ENCODE assay signal across 8 cellular contexts in genomic region chr11:12090061-12090572, GRCh38. TPM values are rescaled to one million over a fixed set of nuclear protein-coding genes. Genes with fewer than 3 reads are reported as not detected.
DNase-seq lines count a peak whose midpoint lies in the region; ATAC-seq, FAIRE-seq and TF ChIP-seq lines count a peak whose summit lies in the region.

No MANE protein-coding gene starts in this region.

- peak overlapping the region; percentile 78 for H3K27ac Mint-ChIP-seq in activated CD4-positive, alpha-beta T cell treated with anti-CD3 and anti-CD28 coated beads for 36 hours

- 39% methylated on average over 4 of the region's 4 CpGs for WGBS in esophagus muscularis mucosa
- WGBS in stomach, 5 donors, result 36 to 67% (median 52%) methylated on average over 3 to 4 of the region's 4 CpGs

- no peaks in the 10 kb centered on the region for H3K9me3 ChIP-seq in Peyer's patch
- no peaks in the 10 kb centered on the region for H3K9me3 ChIP-seq in esophagus muscularis mucosa
- no peaks in the 10 kb centered on the region for H3K9me3 ChIP-seq in stomach

- H3K4me3 Mint-ChIP-seq in activated CD4-positive, alpha-beta T cell treated with anti-CD3 and anti-CD28 coated beads for 36 hours, result no peak overlapping the region

- no peaks in the 10 kb centered on the region for H3K27me3 Mint-ChIP-seq in activated CD4-positive, alpha-beta T cell treated with anti-CD3 and anti-CD28 coated beads for 36 hours

- no peak for ATAC-seq in activated CD4-positive, alpha-beta T cell treated with anti-CD3 and anti-CD28 coated beads for 36 hours
- no peak for ATAC-seq in GM18861 (IDR thresholded peaks at IDR 0.05; ENCODE audit: unreplicated experiment)

- DNase-seq in activated CD4-positive, alpha-beta T cell treated with anti-CD3 and anti-CD28 coated beads for 36 hours, result no peak
- DNase-seq in activated CD4-positive, alpha-beta T cell treated with anti-CD3 and anti-CD28 coated beads for 1 hour, result no peak
- DNase-seq in Peyer's patch (peak in 2 of 3 donors; percentile 44 to 62), esophagus muscularis mucosa (ENCODE audit: extremely low spot score) (no peak), stomach (no peak), GM12891 (ENCODE audit: insufficient read length, low spot score) (no peak), posterior cingulate gyrus (no peak)

- no peaks in the 10 kb centered on the region for H3K27me3 ChIP-seq in Peyer's patch
- no peaks in the 10 kb centered on the region for H3K27me3 ChIP-seq in esophagus muscularis mucosa
- no peaks in the 10 kb centered on the region for H3K27me3 ChIP-seq in stomach

- H3K4me1 ChIP-seq in Peyer's patch (peaks cover 0 to 58% (median 14%) of the 10 kb centered on the region in 4 donors), esophagus muscularis mucosa (peaks cover 66 to 76% (median 68%) of the 10 kb centered on the region in 4 donors), stomach (peaks cover 46 to 84% (median 68%) of the 10 kb centered on the region in 4 donors)

- POLR2A ChIA-PET in activated CD4-positive, alpha-beta T cell treated with anti-CD3 and anti-CD28 coated beads for 36 hours (lab: Charles Lee), result no interaction called here

- H3K36me3 ChIP-seq in Peyer's patch (no peaks in the 10 kb centered on the region), esophagus muscularis mucosa (no peaks in the 10 kb centered on the region), stomach (no peaks in the 10 kb centered on the region)

- peaks cover 56% of the 10 kb centered on the region for H3K4me1 Mint-ChIP-seq in activated CD4-positive, alpha-beta T cell treated with anti-CD3 and anti-CD28 coated beads for 36 hours

- H3K4me3 ChIP-seq in Peyer's patch (no peak overlapping the region), esophagus muscularis mucosa (no peak overlapping the region), stomach (no peak overlapping the region)

- intact Hi-C loops in activated CD4-positive, alpha-beta T cell treated with anti-CD3 and anti-CD28 coated beads for 36 hours (cut with DNase I, micrococcal nuclease), result no loop called here
- intact Hi-C loops in esophagus muscularis mucosa (cut with DNase I) (loop anchor here (5.0 kb wide), 1 partner anchor 187 kb away; no protein-coding TSS in a partner anchor), stomach (cut with DNase I; ENCODE audit: low total_unique reads) (no loop called here), posterior cingulate gyrus (cut with DNase I) (no loop called here)

- FAIRE-seq in GM12891 (lab: Jason Lieb, UNC), result no peak

- H3K9me3 Mint-ChIP-seq in activated CD4-positive, alpha-beta T cell treated with anti-CD3 and anti-CD28 coated beads for 36 hours (ENCODE audit: low read depth), result no peaks in the 10 kb centered on the region

- H3K36me3 Mint-ChIP-seq in activated CD4-positive, alpha-beta T cell treated with anti-CD3 and anti-CD28 coated beads for 36 hours (ENCODE audit: low read depth), result no peaks in the 10 kb centered on the region

- TF ChIP-seq POLR2A in Peyer's patch (IDR thresholded peaks at IDR 0.05) (no peak), esophagus muscularis mucosa (IDR thresholded peaks at IDR 0.05; ENCODE audit: low read depth) (no peak), stomach (IDR thresholded peaks at IDR 0.05) (no peak), GM12891 (IDR thresholded peaks at IDR 0.05; ENCODE audit: low read depth, low read length) (no peak)

- TF ChIP-seq EP300 in esophagus muscularis mucosa (IDR thresholded peaks at IDR 0.05), result no peak
- TF ChIP-seq EP300 in stomach (IDR thresholded peaks at IDR 0.05), result no peak

- peak overlapping the region in 3 of 4 donors; percentile 82 to 92 (median 86) for H3K27ac ChIP-seq in Peyer's patch
- peak overlapping the region; percentile 57 to 91 (median 68) for H3K27ac ChIP-seq in esophagus muscularis mucosa (replicated peaks in 1 of 4)
- H3K27ac ChIP-seq in stomach, result peak overlapping the region; percentile 75 to 92 (median 85)

- CTCF ChIA-PET in activated CD4-positive, alpha-beta T cell treated with anti-CD3 and anti-CD28 coated beads for 36 hours (lab: Charles Lee), result interaction anchor here (0.9 to 1.3 kb wide), 5 partner anchors 12 to 145 kb away, joined by 3 to 4 read pairs (median 3); no protein-coding TSS in a partner anchor

- TF ChIP-seq CTCF in Peyer's patch (IDR thresholded peaks at IDR 0.05), result no peak
- no peak for TF ChIP-seq CTCF in esophagus muscularis mucosa (IDR thresholded peaks at IDR 0.05)
- TF ChIP-seq CTCF in stomach (IDR thresholded peaks at IDR 0.05), result no peak

TF ChIP-seq in GM12891, 5 proteins besides CTCF, POLR2A, EP300 and RAD21:
- TF ChIP-seq POLR2AphosphoS5 (IDR thresholded peaks at IDR 0.05; ENCODE audit: low read depth, low read length) (no peak), SPI1 (IDR thresholded peaks at IDR 0.05; ENCODE audit: low read depth, low read length) (no peak; the same call in 1 of the 2 replicates), POU2F2 (IDR thresholded peaks at IDR 0.05; ENCODE audit: low read depth, low read length) (no peak), PAX5 (IDR thresholded peaks at IDR 0.05; ENCODE audit: insufficient read depth, low read length, severe bottlenecking) (no peak), TAF1 (IDR thresholded peaks at IDR 0.05; ENCODE audit: low read depth, low read length) (no peak)

RNA-seq across cellular contexts. Expression of gene MICAL2, which starts 20.3 kb away (rescaled TPM):
- total RNA-seq in activated CD4-positive, alpha-beta T cell treated with anti-CD3 and anti-CD28 coated beads for 36 hours, result 100 to 1,000 TPM; 186 to 207 TPM
- total RNA-seq in Peyer's patch (100 to 1,000 TPM; 109 to 197 (median 183) TPM), esophagus muscularis mucosa (100 to 1,000 TPM; 195 to 499 (median 259) TPM), stomach (100 to 1,000 TPM in 2 of 5 donors, 10 to 100 TPM in 3; 82.6 to 165 (median 86.1) TPM)
- 10 to 100 TPM; 11.2 to 31.4 (median 13.3) TPM for polyA plus RNA-seq in stomach
- 3.4 TPM for polyA plus RNA-seq in GM12891 (2012; ENCODE audit: low read depth, missing spikeins)

Comparison
In these comparisons a context has a peak if more than half of its experiments do, and no peak if none do; other contexts are left out.
1. DNase-seq: peak in Peyer's patch (2 of 3); none in activated CD4-positive, alpha-beta T cell treated with anti-CD3 and anti-CD28 coated beads for 36 hours (single experiment), activated CD4-positive, alpha-beta T cell treated with anti-CD3 and anti-CD28 coated beads for 1 hour (single experiment), esophagus muscularis mucosa (single experiment), stomach (single experiment), GM12891 (single experiment) and posterior cingulate gyrus (0 of 10).
2. Peak in every context shown above with its lines, with median percentiles within 50 percentile points of each other: H3K27ac ChIP-seq.